In the genomic region with DNA sequence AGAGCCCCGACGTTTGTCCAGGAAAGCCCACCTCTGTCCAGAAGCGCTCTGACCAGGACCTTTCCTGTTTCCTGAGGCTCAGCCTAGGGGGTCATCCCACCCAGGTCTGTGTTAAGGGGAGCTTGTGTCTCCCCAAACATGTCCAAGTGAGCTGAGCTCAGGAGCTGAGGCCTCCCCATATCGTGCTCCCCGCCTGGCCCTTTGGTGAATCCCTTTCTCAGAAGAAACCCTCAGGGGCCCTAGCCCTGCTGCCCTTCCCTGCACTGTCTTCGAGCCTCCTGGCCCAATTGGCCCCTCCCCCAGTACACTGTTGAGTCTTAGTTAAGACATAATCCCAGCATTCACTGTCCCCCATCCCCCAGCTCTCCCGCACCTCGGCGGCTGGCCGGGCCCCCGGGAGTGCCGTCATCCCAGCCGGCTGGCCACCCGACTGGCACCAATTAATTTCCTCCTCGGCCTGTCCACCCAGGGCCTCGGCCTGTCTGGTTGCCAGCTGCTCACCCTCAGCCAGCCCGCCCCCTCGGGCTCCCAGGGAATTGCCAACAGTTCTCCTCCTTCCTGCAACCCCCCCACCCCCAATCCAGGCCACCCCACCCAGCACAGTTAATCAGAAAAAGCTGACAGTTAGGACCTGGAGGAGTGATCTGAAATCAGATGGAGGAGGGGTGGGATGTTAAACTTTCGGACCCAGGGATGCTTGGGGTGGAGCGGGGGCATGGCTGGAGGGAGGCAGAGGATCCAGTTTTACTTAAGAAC, we compare ENCODE assay signal across 8 cellular contexts. TPM values are rescaled to one million over a fixed set of nuclear protein-coding genes. Genes with fewer than 3 reads are reported as not detected.
DNase-seq lines count a peak whose midpoint lies in the region; ATAC-seq and TF ChIP-seq lines count a peak whose summit lies in the region.

No MANE protein-coding gene starts in this region.

- DNase-seq in BE2C (peak; percentile 94), HEK293T (ENCODE audit: extremely low spot score) (no peak), SHP77 treated with DMSO at 0.1 percent for 48 hours (lab: John Stamatoyannopoulos, UW) (peak; percentile 59), amygdala (lab: John Stamatoyannopoulos, UW) (peak in 43 of 56 donors; percentile 16 to 79 (median 51)), left ventricle myocardium inferior (peak; percentile 67), posterior vena cava (ENCODE audit: low spot score) (peak; percentile 89), cerebellar nuclear complex (lab: John Stamatoyannopoulos, UW) (no peak)

- no peak for ATAC-seq in HG03039 (IDR thresholded peaks at IDR 0.05; ENCODE audit: unreplicated experiment)

- POLR2A ChIA-PET in HEK293T (lab: Yijun Ruan, JAX): interaction anchor here (0.9 to 5.0 kb wide), 12 partner anchors 7 to 1350 kb away, joined by 3 to 66 read pairs (median 4); a partner anchor contains a TSS

- H3K9me3 ChIP-seq in BE2C (no peaks in the 10 kb centered on the region), left ventricle myocardium inferior (replicated peaks) (no peaks in the 10 kb centered on the region)

- H3K27ac ChIP-seq in left ventricle myocardium inferior (replicated peaks): peak overlapping the region; percentile 91

- H3K36me3 ChIP-seq in BE2C: no peaks in the 10 kb centered on the region
- no peaks in the 10 kb centered on the region for H3K36me3 ChIP-seq in left ventricle myocardium inferior

- no peak for TF ChIP-seq CTCF in BE2C (IDR thresholded peaks at IDR 0.05; ENCODE audit: low read depth, low read length)
- no peak for TF ChIP-seq CTCF in left ventricle myocardium inferior (IDR thresholded peaks at IDR 0.05; ENCODE audit: borderline replicate concordance)

- H3K4me3 ChIP-seq in BE2C (ENCODE audit: low read depth, low read length) (peak overlapping the region; percentile 58), left ventricle myocardium inferior (peak overlapping the region; percentile 59)

- H3K27me3 ChIP-seq in BE2C (no peaks in the 10 kb centered on the region), left ventricle myocardium inferior (ENCODE audit: low read depth) (no peaks in the 10 kb centered on the region)

- CTCF ChIA-PET in HEK293T (lab: Yijun Ruan, JAX): interaction anchor here (1.3 kb wide), 1 partner anchor 13 kb away, joined by 3 read pairs; a partner anchor contains a TSS

- H3K4me1 ChIP-seq in BE2C (peaks cover 20% of the 10 kb centered on the region), left ventricle myocardium inferior (peaks cover 74% of the 10 kb centered on the region)

- intact Hi-C loops in left ventricle myocardium inferior (cut with micrococcal nuclease) (no loop called here), posterior vena cava (cut with DNase I) (no loop called here)

TF ChIP-seq in HEK293T, 16 proteins besides CTCF, POLR2A, EP300 and RAD21:
- no peak for TF ChIP-seq BHLHE40 (IDR thresholded peaks at IDR 0.05; ENCODE audit: borderline replicate concordance)
- TF ChIP-seq, protein P1, sequence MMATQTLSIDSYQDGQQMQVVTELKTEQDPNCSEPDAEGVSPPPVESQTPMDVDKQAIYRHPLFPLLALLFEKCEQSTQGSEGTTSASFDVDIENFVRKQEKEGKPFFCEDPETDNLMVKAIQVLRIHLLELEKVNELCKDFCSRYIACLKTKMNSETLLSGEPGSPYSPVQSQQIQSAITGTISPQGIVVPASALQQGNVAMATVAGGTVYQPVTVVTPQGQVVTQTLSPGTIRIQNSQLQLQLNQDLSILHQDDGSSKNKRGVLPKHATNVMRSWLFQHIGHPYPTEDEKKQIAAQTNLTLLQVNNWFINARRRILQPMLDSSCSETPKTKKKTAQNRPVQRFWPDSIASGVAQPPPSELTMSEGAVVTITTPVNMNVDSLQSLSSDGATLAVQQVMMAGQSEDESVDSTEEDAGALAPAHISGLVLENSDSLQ (IDR thresholded peaks at IDR 0.05): peak; percentile 60

RNA-seq across cellular contexts. Expression of a gene that starts 13.6 kb away (rescaled TPM):
- 291 TPM for polyA plus RNA-seq in BE2C (2012; ENCODE audit: insufficient read depth, insufficient read length, low read depth)
- total RNA-seq in left ventricle myocardium inferior (17.3 TPM), posterior vena cava (100 to 1,000 TPM in 1 of 2 donors, 10 to 100 TPM in 1; 73.1 to 130 TPM)

RNA-seq across cellular contexts. Expression of a gene that starts 13.6 kb away (rescaled TPM):
- 274 TPM for polyA plus RNA-seq in BE2C (2012; ENCODE audit: insufficient read depth, insufficient read length, low read depth)
- total RNA-seq in left ventricle myocardium inferior: 39.2 TPM
- 10 to 100 TPM; 31.4 to 39.0 TPM for total RNA-seq in posterior vena cava

RNA-seq across cellular contexts. Expression of a gene that starts 45.7 kb away (rescaled TPM):
- 97.8 TPM for polyA plus RNA-seq in BE2C (2012; ENCODE audit: insufficient read depth, insufficient read length, low read depth)
- total RNA-seq in left ventricle myocardium inferior (35.4 TPM), posterior vena cava (10 to 100 TPM; 37.6 to 39.7 TPM)

RNA-seq across cellular contexts. Expression of a gene that starts 47.2 kb away (rescaled TPM):
- polyA plus RNA-seq in BE2C (2012; ENCODE audit: insufficient read depth, insufficient read length, low read depth): 98.5 TPM
- total RNA-seq in left ventricle myocardium inferior: 19.6 TPM
- 10 to 100 TPM; 21.9 to 24.1 TPM for total RNA-seq in posterior vena cava

Comparison
In these comparisons a context has a peak if more than half of its experiments do, and no peak if none do; other contexts are left out.
1. DNase-seq: peak in BE2C (single experiment), SHP77 treated with DMSO at 0.1 percent for 48 hours (single experiment), amygdala (43 of 56), left ventricle myocardium inferior (single experiment) and posterior vena cava (single experiment); none in HEK293T (single experiment) and cerebellar nuclear complex (0 of 2).